11 cellular contexts compared by ENCODE assay signal in the genomic region with DNA sequence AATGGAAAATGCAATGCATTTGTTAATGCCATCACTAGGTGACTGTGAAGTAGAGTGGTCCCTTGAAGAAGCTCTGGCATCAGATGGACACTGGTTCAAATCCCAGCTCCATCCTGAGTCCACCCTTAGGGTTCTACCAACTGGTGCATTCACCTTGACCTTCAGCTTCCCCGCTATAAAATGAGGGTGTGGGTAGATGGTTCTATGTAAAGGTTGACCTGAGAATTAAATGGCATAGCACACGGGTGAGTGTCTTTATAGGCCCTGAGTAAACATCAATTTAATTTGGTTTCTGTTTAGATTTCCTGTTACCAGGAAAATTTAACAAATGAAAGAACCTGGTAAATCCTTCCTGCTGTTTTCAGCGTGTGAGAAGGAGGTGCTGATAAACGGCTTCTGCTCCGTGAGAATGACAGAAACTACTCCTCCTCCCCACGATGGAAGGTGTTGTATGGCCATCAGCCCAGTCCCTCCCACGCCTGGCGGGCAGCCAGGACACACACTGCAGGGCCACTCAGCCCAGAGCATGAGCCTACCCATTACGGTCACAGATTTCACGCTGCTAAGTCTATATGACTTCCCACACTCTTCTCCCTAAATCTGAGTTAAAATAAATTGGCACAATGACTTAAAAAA.
DNase-seq lines count a peak whose midpoint lies in the region; ATAC-seq, FAIRE-seq and TF ChIP-seq lines count a peak whose summit lies in the region.
"Had no signal": no experiment of that assay in that cellular context is flagged by ENCODE, and none has a peak within 500 bp of the region (broad histone marks: within the 10 kb centered on the region; RNA-seq: fewer than 3 reads in every experiment).

No MANE protein-coding gene starts in this region.

- peak overlapping the region; percentile 40 for H2BK5ac ChIP-seq in H1 (ENCODE audit: low read depth, low read length)

- H3K4me1 ChIP-seq in H1 (replicated peaks in 1 of 4; ENCODE audit: control insufficient read depth in 3 of 4, insufficient read depth in 4 of 4, low read length in 3 of 4), result peaks cover 0 to 7% (median 3%) of the 10 kb centered on the region in 4 experiments; a peak in 6 of 7 replicates

- H4K91ac ChIP-seq in H1 (replicated peaks; ENCODE audit: insufficient read length, low read length), result no peak overlapping the region

- no peak overlapping the region for H3K4ac ChIP-seq in H1 (replicated peaks; ENCODE audit: insufficient read length, low read depth, low read length)

- H3K79me2 ChIP-seq in H1 (ENCODE audit: control insufficient read depth in 1 of 2, insufficient read depth in 2 of 2, low read length in 2 of 2), result no peaks in the 10 kb centered on the region; a peak in 1 of 4 replicates

- H3K4me1 Mint-ChIP-seq in nephron, result peaks cover 62% of the 10 kb centered on the region

- no peak for TF ChIP-seq RAD21 in H1 (IDR thresholded peaks at IDR 0.05 in 1 of 2, conservative IDR thresholded peaks at IDR 0.05 in 1 of 2; ENCODE audit: low read depth in 2 of 2, low read length in 2 of 2)

- no peak overlapping the region for H2AFZ ChIP-seq in H1 (ENCODE audit: low read length)

- peak overlapping the region in 1 of 3 experiments; percentile 1 for H3K4me3 Mint-ChIP-seq in nephron

- peaks cover 2 to 8% (median 5%) of the 10 kb centered on the region in 4 experiments; a peak in 4 of 8 replicates for H3K36me3 ChIP-seq in H1 (ENCODE audit: control insufficient read depth in 2 of 4, insufficient read depth in 4 of 4, low read length in 3 of 4)

- no peak for TF ChIP-seq POLR2A in H1 (IDR thresholded peaks at IDR 0.05; ENCODE audit: control extremely low read depth in 1 of 2, low read depth in 2 of 2, low read length in 2 of 2)

- H3K4me2 ChIP-seq in H1 (ENCODE audit: insufficient read depth in 1 of 2, low read depth in 2 of 2, low read length in 2 of 2), result peak overlapping the region in 1 of 2 experiments; percentile 9; a peak in 1 of 4 replicates

- no peak overlapping the region for H2BK20ac ChIP-seq in H1 (ENCODE audit: low read length)

- H3K79me1 ChIP-seq in H1 (ENCODE audit: low read depth, low read length), result peaks cover 3% of the 10 kb centered on the region; the same call in 1 of the 2 replicates

- WGBS in H1 (ENCODE audit: extremely low coverage in 1 of 2, insufficient coverage in 1 of 2, insufficient read length in 1 of 2, insufficient replicate concordance in 2 of 2, low coverage in 1 of 2, low lambda C conversion rate in 2 of 2, missing lambda C conversion rate in 1 of 2), 2 experiments, result 52% methylated on average over 10 of the region's 10 CpGs; no CpG with 5 or more reads in 1 of the 2 experiments

- H2AK5ac ChIP-seq in H1 (ENCODE audit: low read depth, low read length), result 0 out of 2 replicates have a peak overlapping the region, but pooled peaks have one; percentile 17

- H3K14ac ChIP-seq in H1 (ENCODE audit: insufficient read length), result no peak overlapping the region

- peak; percentile 68 for FAIRE-seq in H1 (lab: Jason Lieb, UNC)
- FAIRE-seq: G401.6 had no signal

- TF ChIP-seq EP300 in H1 (IDR thresholded peaks at IDR 0.05; ENCODE audit: borderline replicate concordance in 1 of 2, low read depth in 2 of 2, low read length in 2 of 2), result no peak

- DNase-seq in EL (peak; percentile 15), NCI-H510A (lab: John Stamatoyannopoulos, UW) (peak; percentile 74), H1 (ENCODE audit: low read depth in 1 of 2, low spot score in 2 of 2) (no peak), SKM-1 (lab: John Stamatoyannopoulos, UW; ENCODE audit: unreplicated experiment) (no peak)
- DNase-seq: amniotic stem cell; stimulated activated CD4-positive, alpha-beta T cell treated with anti-CD3 and anti-CD28 coated beads, Interleukin-12 subunit alpha, Interleukin-12 subunit beta, amount 100 ng/mL, for 4 hours had no signal

- H4K20me1 ChIP-seq in H1 (replicated peaks in 1 of 2; ENCODE audit: control insufficient read depth in 1 of 2, insufficient read depth in 2 of 2, low read length in 2 of 2), result no peaks in the 10 kb centered on the region

- H3K4me3 ChIP-seq in H1 (ENCODE audit: extremely low read depth in 1 of 4, insufficient read depth in 2 of 4, low read depth in 3 of 4, low read length in 4 of 4), result no peak overlapping the region

- no peak for TF ChIP-seq CTCF in H1 (IDR thresholded peaks at IDR 0.05; ENCODE audit: control extremely low read depth in 1 of 3, insufficient read depth in 1 of 3, low read depth in 1 of 3, low read length in 3 of 3)
- TF ChIP-seq CTCF in nephron (IDR thresholded peaks at IDR 0.05; ENCODE audit: unreplicated experiment in 3 of 3), result no peak

- H2BK12ac ChIP-seq in H1 (ENCODE audit: low read depth, low read length), result peak overlapping the region; percentile 22; the same call in 1 of the 2 replicates

- H3K27ac Mint-ChIP-seq in nephron, result peak overlapping the region; percentile 33 to 87 (median 44)

- no peaks in the 10 kb centered on the region for H3K9me3 ChIP-seq in H1 (ENCODE audit: insufficient read depth in 2 of 2, low read depth in 1 of 2, low read length in 1 of 2)

- H3K27ac ChIP-seq in H1 (ENCODE audit: low read depth, low read length), result no peak overlapping the region

- no peak overlapping the region for H4K8ac ChIP-seq in H1 (ENCODE audit: extremely low read depth, insufficient read depth, low read length)

- H3K27me3 ChIP-seq in H1 (replicated peaks in 1 of 4; ENCODE audit: control insufficient read depth in 3 of 4, extremely low read depth in 1 of 4, insufficient read depth in 3 of 4, low read length in 3 of 4), result no peaks in the 10 kb centered on the region; a peak in 1 of 7 replicates

- POLR2A ChIA-PET in H1 (lab: Charles Lee; ENCODE audit: partially characterized antibody), result interaction anchor here (0.5 kb wide), 1 partner anchor 404 kb away, joined by 3 read pairs; no protein-coding TSS in a partner anchor

- no peak overlapping the region for H2BK120ac ChIP-seq in H1 (replicated peaks; ENCODE audit: low read depth, low read length)

- H3K9ac ChIP-seq in H1 (replicated peaks in 1 of 4; ENCODE audit: extremely low read depth in 1 of 4, low read depth in 3 of 4, low read length in 3 of 4), result no peak overlapping the region; a peak in 1 of 7 replicates

- no peak overlapping the region for H3K56ac ChIP-seq in H1 (replicated peaks; ENCODE audit: insufficient read length, low read depth, low read length)

- H3K27me3 Mint-ChIP-seq in nephron (ENCODE audit: low read depth), result peaks cover 6% of the 10 kb centered on the region

- no peak overlapping the region for H2BK15ac ChIP-seq in H1 (ENCODE audit: low read length)

- H4K5ac ChIP-seq in H1 (ENCODE audit: insufficient read length, low read depth, low read length), result no peak overlapping the region

- H3K36me3 Mint-ChIP-seq in nephron (ENCODE audit: low read depth), result peaks cover 41% of the 10 kb centered on the region

- no peak overlapping the region for H3K23ac ChIP-seq in H1 (ENCODE audit: insufficient read length)

- no peaks in the 10 kb centered on the region for H3K9me3 Mint-ChIP-seq in nephron

- ATAC-seq in GM18907 (IDR thresholded peaks at IDR 0.05; ENCODE audit: unreplicated experiment), result no peak
- ATAC-seq in HG02610 (IDR thresholded peaks at IDR 0.05; ENCODE audit: unreplicated experiment), result no peak
- no peak for ATAC-seq in GM21737 (IDR thresholded peaks at IDR 0.05; ENCODE audit: unreplicated experiment)

- CTCF ChIA-PET in H1 (lab: Charles Lee; ENCODE audit: partially characterized antibody), result interaction anchor here (1.1 to 1.4 kb wide), 4 partner anchors 8 to 60 kb away, joined by 3 to 4 read pairs (median 4); no protein-coding TSS in a partner anchor

- no peak overlapping the region for H3K18ac ChIP-seq in H1 (ENCODE audit: extremely low read depth, low read length)

- H3K23me2 ChIP-seq in H1 (ENCODE audit: low read depth, low read length), result no peaks in the 10 kb centered on the region; the same call in 1 of the 2 replicates

TF ChIP-seq in H1, 55 proteins besides CTCF, POLR2A, EP300 and RAD21:
- no peak for TF ChIP-seq EZH2 (IDR thresholded peaks at IDR 0.05; ENCODE audit: low read depth, low read length, severe bottlenecking)
- no peak for TF ChIP-seq SP4 (IDR thresholded peaks at IDR 0.05; ENCODE audit: low read length)
- TF ChIP-seq BRCA1 (IDR thresholded peaks at IDR 0.05; ENCODE audit: low read depth, low read length), result no peak
- TF ChIP-seq TAF7 (optimal IDR thresholded peaks at IDR 0.05; ENCODE audit: borderline replicate concordance, low read depth, low read length), result no peak
- TF ChIP-seq FOSL1 (IDR thresholded peaks at IDR 0.05; ENCODE audit: insufficient read depth, low read depth, low read length), result no peak
- TF ChIP-seq TCF12 (IDR thresholded peaks at IDR 0.05; ENCODE audit: low read depth, low read length), result no peak
- no peak for TF ChIP-seq KDM4A (IDR thresholded peaks at IDR 0.05; ENCODE audit: low read depth, low read length, severe bottlenecking)
- no peak for TF ChIP-seq SRF (IDR thresholded peaks at IDR 0.05; ENCODE audit: low read depth, low read length)
- TF ChIP-seq TAF1 (IDR thresholded peaks at IDR 0.05; ENCODE audit: low read depth, low read length), result no peak
- no peak for TF ChIP-seq MAFK (IDR thresholded peaks at IDR 0.05; ENCODE audit: low read depth, low read length)
- no peak for TF ChIP-seq GTF2F1 (IDR thresholded peaks at IDR 0.05; ENCODE audit: borderline replicate concordance, low read depth, low read length)
- no peak for TF ChIP-seq RXRA (IDR thresholded peaks at IDR 0.05; ENCODE audit: insufficient read depth, low read depth, low read length)
- TF ChIP-seq TBP (IDR thresholded peaks at IDR 0.05; ENCODE audit: low read depth, low read length), result no peak
- no peak for TF ChIP-seq TEAD4 (IDR thresholded peaks at IDR 0.05; ENCODE audit: low read depth, low read length)
- TF ChIP-seq CHD1 (IDR thresholded peaks at IDR 0.05; ENCODE audit: low read depth, low read length), result no peak
- TF ChIP-seq KDM5A (IDR thresholded peaks at IDR 0.05; ENCODE audit: low read length), result no peak
- TF ChIP-seq, protein P1, sequence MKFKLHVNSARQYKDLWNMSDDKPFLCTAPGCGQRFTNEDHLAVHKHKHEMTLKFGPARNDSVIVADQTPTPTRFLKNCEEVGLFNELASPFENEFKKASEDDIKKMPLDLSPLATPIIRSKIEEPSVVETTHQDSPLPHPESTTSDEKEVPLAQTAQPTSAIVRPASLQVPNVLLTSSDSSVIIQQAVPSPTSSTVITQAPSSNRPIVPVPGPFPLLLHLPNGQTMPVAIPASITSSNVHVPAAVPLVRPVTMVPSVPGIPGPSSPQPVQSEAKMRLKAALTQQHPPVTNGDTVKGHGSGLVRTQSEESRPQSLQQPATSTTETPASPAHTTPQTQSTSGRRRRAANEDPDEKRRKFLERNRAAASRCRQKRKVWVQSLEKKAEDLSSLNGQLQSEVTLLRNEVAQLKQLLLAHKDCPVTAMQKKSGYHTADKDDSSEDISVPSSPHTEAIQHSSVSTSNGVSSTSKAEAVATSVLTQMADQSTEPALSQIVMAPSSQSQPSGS (IDR thresholded peaks at IDR 0.05; ENCODE audit: low read length), result no peak
- no peak for TF ChIP-seq KDM1A (IDR thresholded peaks at IDR 0.05; ENCODE audit: borderline replicate concordance, low read length)
- TF ChIP-seq SAP30 (IDR thresholded peaks at IDR 0.05; ENCODE audit: insufficient read depth, insufficient replicate concordance, low read length), result no peak
- TF ChIP-seq PHF8 (conservative IDR thresholded peaks at IDR 0.05; ENCODE audit: low read depth, low read length), result no peak

Comparison
In these comparisons a context has a peak if more than half of its experiments do, and no peak if none do; other contexts are left out.
1. DNase-seq: peak in EL (single experiment) and NCI-H510A (single experiment); none in H1 (0 of 2) and SKM-1 (single experiment).